ENCODE assay signal across 7 cellular contexts in the genomic region with DNA sequence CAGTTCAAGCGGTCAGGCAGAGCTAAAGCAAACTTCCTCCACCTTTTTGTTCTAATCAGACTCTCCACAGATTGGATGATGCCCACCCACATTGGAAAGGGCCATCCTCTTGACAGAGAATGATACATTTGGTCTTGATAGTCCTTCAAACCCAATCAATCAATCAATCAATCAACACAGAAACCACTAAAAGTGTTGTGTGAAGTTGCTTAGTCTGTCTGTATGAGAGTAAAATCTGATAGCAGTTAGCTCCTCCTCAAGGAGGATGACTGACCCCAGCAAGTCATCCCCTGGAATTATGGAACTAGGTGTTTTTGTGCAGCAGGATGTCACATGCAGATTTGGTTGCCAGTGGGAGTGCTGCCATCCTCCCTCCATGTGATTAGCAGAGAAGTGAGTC.
"Had no signal": no experiment of that assay in that cellular context is flagged by ENCODE, and none has a peak within 500 bp of the region (broad histone marks: within the 10 kb centered on the region; RNA-seq: fewer than 3 reads in every experiment).

No MANE protein-coding gene starts in this region.

- DNase-seq: GM23248, GOT3, H7, HFFc6, KG1 had no signal

- ATAC-seq: HCT116, HepG2 had no signal
